25 cellular contexts compared by ENCODE assay signal in genomic region chr4:101042847-101043246, GRCh38.
"Had no signal": no experiment of that assay in that cellular context is flagged by ENCODE, and none has a peak within 500 bp of the region (broad histone marks: within the 10 kb centered on the region; RNA-seq: fewer than 3 reads in every experiment).

No MANE protein-coding gene starts in this region.

- H3K4me2 ChIP-seq: hepatocyte, smooth muscle cell had no signal

- H3K9me3 ChIP-seq: esophagus squamous epithelium, gastrocnemius medialis, left lung, lower lobe of right lung, ovary, testis, tibial artery had no signal

- H3K27ac ChIP-seq: esophagus squamous epithelium, gastrocnemius medialis, hepatocyte, left lung, lower lobe of right lung, ovary, testis, tibial artery had no signal

- ATAC-seq: effector memory CD8-positive, alpha-beta T cell; gastrocnemius medialis; left lung; lower lobe of right lung; natural killer cell; sciatic nerve; stimulated activated effector memory CD8-positive, alpha-beta T cell treated with anti-CD3 and anti-CD28 coated beads, Interleukin-12 subunit alpha, Interleukin-12 subunit beta, amount 100 ng/mL, for 72 hours; stimulated activated naive CD8-positive, alpha-beta T cell treated with anti-CD3 and anti-CD28 coated beads, Interleukin-15, Interleukin-2, amounts not matched to agents 100 U/mL and 50 U/mL, for 24 hours had no signal

- H3K4me3 Mint-ChIP-seq: effector memory CD8-positive, alpha-beta T cell; natural killer cell; stimulated activated effector memory CD8-positive, alpha-beta T cell treated with anti-CD3 and anti-CD28 coated beads, Interleukin-12 subunit alpha, Interleukin-12 subunit beta, amount 100 ng/mL, for 72 hours; type B pancreatic cell had no signal

- H3K9me3 Mint-ChIP-seq: effector memory CD8-positive, alpha-beta T cell; natural killer cell; stimulated activated effector memory CD8-positive, alpha-beta T cell treated with anti-CD3 and anti-CD28 coated beads, Interleukin-12 subunit alpha, Interleukin-12 subunit beta, amount 100 ng/mL, for 72 hours; type B pancreatic cell had no signal

- H3K27ac Mint-ChIP-seq: natural killer cell; stimulated activated effector memory CD8-positive, alpha-beta T cell treated with anti-CD3 and anti-CD28 coated beads, Interleukin-12 subunit alpha, Interleukin-12 subunit beta, amount 100 ng/mL, for 72 hours; type B pancreatic cell had no signal

- H3K4me1 ChIP-seq: esophagus squamous epithelium, left lung, lower lobe of right lung, testis had no signal

- DNase-seq: cerebellar nuclear complex; cortex of kidney; effector memory CD8-positive, alpha-beta T cell; erythroblast; esophagus squamous epithelium; foreskin fibroblast; gastrocnemius medialis; kidney; left lung; lower lobe of right lung; natural killer cell; occipital lobe; ovary; retina; stimulated activated CD4-positive, alpha-beta T cell treated with anti-CD3 and anti-CD28 coated beads, Interleukin-2, amount 100 ng/mL, for 24 hours; stimulated activated CD4-positive, alpha-beta T cell treated with anti-CD3 and anti-CD28 coated beads, Interleukin-4, amount 100 ng/mL, for 24 hours; stimulated activated naive CD8-positive, alpha-beta T cell treated with anti-CD3 and anti-CD28 coated beads, Interleukin-15, Interleukin-2, amounts not matched to agents 100 U/mL and 50 U/mL, for 24 hours; substantia nigra; testis; tibial artery had no signal

- H2AFZ ChIP-seq: hepatocyte had no signal

- H3K27me3 Mint-ChIP-seq: effector memory CD8-positive, alpha-beta T cell; type B pancreatic cell had no signal

- H3K27me3 ChIP-seq: esophagus squamous epithelium, gastrocnemius medialis, hepatocyte, left lung, ovary, testis, tibial artery had no signal

- H3K4me3 ChIP-seq: esophagus squamous epithelium, gastrocnemius medialis, hepatocyte, left lung, lower lobe of right lung, ovary, smooth muscle cell, testis, tibial artery had no signal

- H3K36me3 ChIP-seq: gastrocnemius medialis, left lung, lower lobe of right lung, ovary had no signal
